17 cellular contexts compared by ENCODE assay signal in the genomic region with DNA sequence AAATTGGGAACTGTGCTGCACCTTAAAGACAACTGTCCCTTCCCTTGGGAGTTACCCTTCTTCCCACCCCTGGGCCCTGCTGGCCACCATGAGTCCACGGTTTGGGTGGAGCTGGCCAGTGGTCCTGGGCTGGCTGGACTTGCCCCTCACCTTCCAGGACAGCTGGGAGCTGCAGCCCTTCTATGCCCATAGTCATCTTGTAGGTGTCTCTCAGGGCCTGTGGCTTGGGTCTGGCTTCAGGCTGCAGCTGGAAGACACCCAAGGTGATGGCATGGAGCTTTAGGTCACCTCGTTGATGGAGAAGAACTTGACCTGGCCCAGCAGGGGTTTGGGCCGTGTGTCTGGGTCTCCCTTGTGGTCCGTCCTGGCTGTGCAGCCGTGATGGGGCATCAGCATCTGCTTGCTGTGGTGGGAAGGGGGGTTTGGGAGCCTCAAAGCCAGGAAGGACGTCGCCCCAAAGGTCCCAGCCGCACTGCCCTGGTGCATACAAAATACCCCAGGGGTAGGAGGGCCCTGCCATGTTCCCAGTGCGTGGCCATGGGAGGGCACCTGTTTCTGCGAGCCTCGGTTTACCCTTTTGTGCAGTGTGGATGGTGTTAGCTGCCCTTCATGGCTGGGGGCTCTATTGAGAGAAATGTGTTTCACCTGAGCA. TPM values are rescaled to one million over a fixed set of nuclear protein-coding genes. Genes with fewer than 3 reads are reported as not detected.
"Had no signal": no experiment of that assay in that cellular context is flagged by ENCODE, and none has a peak within 500 bp of the region (broad histone marks: within the 10 kb centered on the region; RNA-seq: fewer than 3 reads in every experiment).

No MANE protein-coding gene starts in this region.

- H3K9me3 ChIP-seq: right lobe of liver, testis, vagina had no signal

- DNase-seq: activated CD8-positive, alpha-beta memory T cell treated with anti-CD3 and anti-CD28 coated beads, Interleukin-2, amount 10 ng/mL, durations not matched to agents 7 days and 5 days; activated effector memory CD4-positive, alpha-beta T cell treated with Interleukin-2 at 50 U/mL for 16 hours; activated T-cell treated with anti-CD3 and anti-CD28 coated beads, Interleukin-2, amount 50 U/mL, for 24 hours; effector CD4-positive, alpha-beta T cell; foreskin melanocyte; naive B cell; stimulated activated CD4-positive, alpha-beta T cell treated with anti-CD3 and anti-CD28 coated beads, Interleukin-2, amount 100 ng/mL, for 24 hours; stimulated activated naive CD4-positive, alpha-beta T cell treated with Interleukin-2 at 50 U/mL for 16 hours; T-helper 2 cell; testis had no signal

- H3K36me3 Mint-ChIP-seq: activated CD8-positive, alpha-beta memory T cell treated with anti-CD3 and anti-CD28 coated beads, Interleukin-2, amount 10 ng/mL, durations not matched to agents 7 days and 5 days; activated naive CD4-positive, alpha-beta T cell treated with anti-CD3 and anti-CD28 coated beads, Interleukin-2, amount 50 U/mL, for 72 hours; naive B cell had no signal

- H3K27ac ChIP-seq: coronary artery, right lobe of liver, testis had no signal

- ATAC-seq: activated CD8-positive, alpha-beta memory T cell treated with anti-CD3 and anti-CD28 coated beads, Interleukin-2, amount 10 ng/mL, durations not matched to agents 7 days and 5 days; activated naive CD4-positive, alpha-beta T cell treated with anti-CD3 and anti-CD28 coated beads, Interleukin-2, amount 50 U/mL, for 72 hours; right lobe of liver had no signal

- H3K27me3 ChIP-seq: right lobe of liver, testis, vagina had no signal

- H3K4me3 Mint-ChIP-seq: activated CD8-positive, alpha-beta memory T cell treated with anti-CD3 and anti-CD28 coated beads, Interleukin-2, amount 10 ng/mL, durations not matched to agents 7 days and 5 days; activated T-cell treated with anti-CD3 and anti-CD28 coated beads, Interleukin-2, amount 50 U/mL, for 24 hours had no signal

- FAIRE-seq: endothelial cell of umbilical vein, keratinocyte, TTC549 had no signal

- H3K27me3 Mint-ChIP-seq: activated T-cell treated with anti-CD3 and anti-CD28 coated beads, Interleukin-2, amount 50 U/mL, for 24 hours had no signal

- H3K4me3 ChIP-seq: coronary artery, right lobe of liver, testis, vagina had no signal

- H3K27ac Mint-ChIP-seq: activated CD8-positive, alpha-beta memory T cell treated with anti-CD3 and anti-CD28 coated beads, Interleukin-2, amount 10 ng/mL, durations not matched to agents 7 days and 5 days; activated T-cell treated with anti-CD3 and anti-CD28 coated beads, Interleukin-2, amount 50 U/mL, for 24 hours had no signal

- H3K4me1 ChIP-seq: right lobe of liver, testis had no signal

- H3K4me1 Mint-ChIP-seq: activated CD8-positive, alpha-beta memory T cell treated with anti-CD3 and anti-CD28 coated beads, Interleukin-2, amount 10 ng/mL, durations not matched to agents 7 days and 5 days; naive B cell had no signal

- H3K9me3 Mint-ChIP-seq: activated naive CD4-positive, alpha-beta T cell treated with anti-CD3 and anti-CD28 coated beads, Interleukin-2, amount 50 U/mL, for 72 hours; activated T-cell treated with anti-CD3 and anti-CD28 coated beads, Interleukin-2, amount 50 U/mL, for 24 hours had no signal

- H3K36me3 ChIP-seq: right lobe of liver, vagina had no signal

RNA-seq across cellular contexts. Expression of a gene that starts 8.9 kb away (rescaled TPM):
- total RNA-seq: activated CD8-positive, alpha-beta memory T cell treated with anti-CD3 and anti-CD28 coated beads, Interleukin-2, amount 10 ng/mL, durations not matched to agents 7 days and 5 days; endothelial cell of umbilical vein had no signal
- polyA plus RNA-seq: endothelial cell of umbilical vein, keratinocyte had no signal
